8 cellular contexts compared by ENCODE assay signal in genomic region chr2:177906041-177906718, GRCh38.
DNase-seq lines count a peak whose midpoint lies in the region; ATAC-seq and TF ChIP-seq lines count a peak whose summit lies in the region.

No MANE protein-coding gene starts in this region.

- ATAC-seq in GM21576 (IDR thresholded peaks at IDR 0.05; ENCODE audit: unreplicated experiment) = peak; percentile 93
- ATAC-seq in psoas muscle = peak; percentile 64 to 86 (median 76)
- no peak for ATAC-seq in omental fat pad (ENCODE audit: low FRiP score)

- no peak overlapping the region for H3K27ac ChIP-seq in OCI-LY7 (ENCODE audit: low read depth, low read length, poor library complexity, severe bottlenecking)
- H3K27ac ChIP-seq in psoas muscle = no peak overlapping the region

- H2AFZ ChIP-seq in OCI-LY7 (ENCODE audit: low read length) = no peak overlapping the region

- intact Hi-C loops in OCI-LY7 (cut with micrococcal nuclease; ENCODE audit: unreplicated experiment) = no loop called here
- intact Hi-C loops in activated T-helper 2 cell treated with anti-CD3 and anti-CD28 coated beads, Interferon-gamma antibody, Interleukin-2, Interleukin-4, amounts not matched to agents 10 μg/mL and 5 μg/mL and 100 μg/mL, durations not matched to agents 14 hours and 24 hours and 36 hours (cut with micrococcal nuclease) = no loop called here
- intact Hi-C loops in psoas muscle (cut with DNase I) = no loop called here

- no peaks in the 10 kb centered on the region for H3K27me3 ChIP-seq in psoas muscle (ENCODE audit: insufficient read depth in 3 of 3, low read length in 2 of 3)

- peaks cover 12% of the 10 kb centered on the region for H3K4me1 Mint-ChIP-seq in activated T-helper 2 cell treated with anti-CD3 and anti-CD28 coated beads, Interferon-gamma antibody, Interleukin-2, Interleukin-4, amounts not matched to agents 10 μg/mL and 5 μg/mL and 100 μg/mL, durations not matched to agents 14 hours and 24 hours and 36 hours (ENCODE audit: low read depth)

- no peaks in the 10 kb centered on the region for H3K9me3 Mint-ChIP-seq in activated T-helper 2 cell treated with anti-CD3 and anti-CD28 coated beads, Interferon-gamma antibody, Interleukin-2, Interleukin-4, amounts not matched to agents 10 μg/mL and 5 μg/mL and 100 μg/mL, durations not matched to agents 14 hours and 24 hours and 36 hours

- DNase-seq in ELR (ENCODE audit: low read depth) (peak; percentile 64), HUDEP-2 (lab: John Stamatoyannopoulos, UW; ENCODE audit: unreplicated experiment in 76 of 76) (peak in 60 of 76 experiments; percentile 1 to 67 (median 29)), OCI-LY7 (ENCODE audit: low spot score) (peak; percentile 45), glomerular endothelial cell (ENCODE audit: extremely low read depth, low read depth, low spot score) (peak; percentile 4), psoas muscle (peak; percentile 43 to 70), omental fat pad (ENCODE audit: low spot score) (no peak)
- peak; percentile 58 for DNase-seq in activated T-helper 2 cell treated with anti-CD3 and anti-CD28 coated beads, Interferon-gamma antibody, Interleukin-2, Interleukin-4, amounts not matched to agents 10 μg/mL and 5 μg/mL and 100 μg/mL, durations not matched to agents 14 hours and 24 hours and 36 hours (ENCODE audit: low spot score)

- H3K27me3 Mint-ChIP-seq in activated T-helper 2 cell treated with anti-CD3 and anti-CD28 coated beads, Interferon-gamma antibody, Interleukin-2, Interleukin-4, amounts not matched to agents 10 μg/mL and 5 μg/mL and 100 μg/mL, durations not matched to agents 14 hours and 24 hours and 36 hours (ENCODE audit: low read depth) = peaks cover 6% of the 10 kb centered on the region

- H3K36me3 Mint-ChIP-seq in activated T-helper 2 cell treated with anti-CD3 and anti-CD28 coated beads, Interferon-gamma antibody, Interleukin-2, Interleukin-4, amounts not matched to agents 10 μg/mL and 5 μg/mL and 100 μg/mL, durations not matched to agents 14 hours and 24 hours and 36 hours (ENCODE audit: low read depth) = no peaks in the 10 kb centered on the region

- peak; percentile 88 for TF ChIP-seq CTCF in OCI-LY7 (conservative IDR thresholded peaks at IDR 0.05; ENCODE audit: low read length)
- TF ChIP-seq CTCF in psoas muscle (IDR thresholded peaks at IDR 0.05) = peak; percentile 59
- no peak for TF ChIP-seq CTCF in omental fat pad (IDR thresholded peaks at IDR 0.05)

- BruUV-seq in OCI-LY7 (replicated peaks; lab: Mats Ljungman, UMichigan) = no TSS peak

- H4K20me1 ChIP-seq in OCI-LY7 (ENCODE audit: insufficient read depth, low read length) = no peaks in the 10 kb centered on the region

- 28 to 40% (median 34%) methylated on average over 12 of the region's 12 CpGs for WGBS in psoas muscle, 3 donors

- no peaks in the 10 kb centered on the region for H3K79me2 ChIP-seq in OCI-LY7 (ENCODE audit: insufficient read depth, low read depth, low read length)

- H3K36me3 ChIP-seq in OCI-LY7 (ENCODE audit: insufficient read depth, low read length) = no peaks in the 10 kb centered on the region
- H3K36me3 ChIP-seq in psoas muscle (ENCODE audit: insufficient read depth in 1 of 2, low read depth in 1 of 2) = no peaks in the 10 kb centered on the region

- H3K4me2 ChIP-seq in OCI-LY7 (ENCODE audit: low read length) = no peak overlapping the region

- H3K4me1 ChIP-seq in OCI-LY7 (ENCODE audit: insufficient read depth, low read length, poor library complexity, severe bottlenecking) = no peaks in the 10 kb centered on the region
- H3K4me1 ChIP-seq in psoas muscle = no peaks in the 10 kb centered on the region

- POLR2A ChIA-PET in OCI-LY7 (lab: Charles Lee) = no interaction called here

- CTCF ChIA-PET in OCI-LY7 (lab: Charles Lee; ENCODE audit: unreplicated experiment) = no interaction called here

- no peaks in the 10 kb centered on the region for H3K9me2 ChIP-seq in OCI-LY7 (ENCODE audit: insufficient read depth, low read length)

- H3K4me3 ChIP-seq in OCI-LY7 (ENCODE audit: low read depth, low read length, poor library complexity, severe bottlenecking) (no peak overlapping the region), psoas muscle (no peak overlapping the region)

- H3K4me3 Mint-ChIP-seq in activated T-helper 2 cell treated with anti-CD3 and anti-CD28 coated beads, Interferon-gamma antibody, Interleukin-2, Interleukin-4, amounts not matched to agents 10 μg/mL and 5 μg/mL and 100 μg/mL, durations not matched to agents 14 hours and 24 hours and 36 hours (ENCODE audit: low read depth) = no peak overlapping the region

- H3K9me3 ChIP-seq in OCI-LY7 (ENCODE audit: low read length) (no peaks in the 10 kb centered on the region), psoas muscle (no peaks in the 10 kb centered on the region)

- no peak overlapping the region for H3K27ac Mint-ChIP-seq in activated T-helper 2 cell treated with anti-CD3 and anti-CD28 coated beads, Interferon-gamma antibody, Interleukin-2, Interleukin-4, amounts not matched to agents 10 μg/mL and 5 μg/mL and 100 μg/mL, durations not matched to agents 14 hours and 24 hours and 36 hours

Comparison
In these comparisons a context has a peak if more than half of its experiments do, and no peak if none do; other contexts are left out.
1. CTCF ChIP-seq: peak in OCI-LY7 (single experiment) and psoas muscle (single experiment); none in omental fat pad (0 of 3).